ENCODE assay signal across 1 cellular context in genomic region chr16:67190041-67190440, GRCh38.
TF ChIP-seq lines count a peak whose summit lies in the region.

EXOC3L1 (minus strand) TSS chr16:67190136; CDS start chr16:67189676, 460 bp downstream.

TF ChIP-seq in IMR-90, 13 proteins besides CTCF, POLR2A, EP300 and RAD21 (continued from another document):
- TF ChIP-seq USF2 (IDR thresholded peaks at IDR 0.05; ENCODE audit: low read depth, low read length) (no peak), RCOR1 (IDR thresholded peaks at IDR 0.05; ENCODE audit: insufficient replicate concordance, low read length) (no peak), MAZ (IDR thresholded peaks at IDR 0.05; ENCODE audit: borderline replicate concordance, low read depth, low read length) (no peak), SMC3 (IDR thresholded peaks at IDR 0.05; ENCODE audit: low read depth, low read length) (no peak), RFX5 (IDR thresholded peaks at IDR 0.05; ENCODE audit: low read depth, low read length) (no peak), CEBPB (IDR thresholded peaks at IDR 0.05; ENCODE audit: low read depth, low read length) (no peak), CHD1 (IDR thresholded peaks at IDR 0.05; ENCODE audit: low read depth, low read length) (no peak), FOS (IDR thresholded peaks at IDR 0.05; ENCODE audit: low read depth, low read length) (no peak)
